12 cellular contexts compared by ENCODE assay signal in the genomic region with DNA sequence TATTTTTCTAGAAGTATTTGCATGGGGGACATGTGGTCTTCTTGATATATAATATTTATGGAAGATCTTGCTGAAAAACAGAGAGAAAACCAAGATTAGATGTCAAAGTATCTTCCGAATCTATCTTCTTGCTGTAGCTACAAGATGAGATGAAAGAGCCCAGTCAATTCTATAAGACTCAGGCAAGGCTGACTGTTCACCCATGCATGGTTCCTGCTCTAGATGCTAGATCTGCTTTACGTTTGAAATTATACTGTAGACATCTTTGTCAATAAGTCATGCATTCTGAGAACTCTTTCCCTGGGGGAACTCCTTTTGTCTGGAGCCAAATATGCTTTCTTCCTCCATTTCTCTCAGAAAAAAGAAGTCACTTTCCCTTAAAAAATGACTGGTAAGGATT.
DNase-seq lines count a peak whose midpoint lies in the region; ATAC-seq and TF ChIP-seq lines count a peak whose summit lies in the region.
"Had no signal": no experiment of that assay in that cellular context is flagged by ENCODE, and none has a peak within 500 bp of the region (broad histone marks: within the 10 kb centered on the region; RNA-seq: fewer than 3 reads in every experiment).

No MANE protein-coding gene starts in this region.

- H3K9me3 Mint-ChIP-seq in activated T-helper 1 cell treated with anti-CD3 and anti-CD28 coated beads, Interleukin-12 subunit alpha, Interleukin-12 subunit beta, Interleukin-2, Interleukin-4 antibody, amounts not matched to agents 30 ng/mL and 10 ng/mL and 1 ng/mL, durations not matched to agents 14 hours and 24 hours and 36 hours: peaks cover 3% of the 10 kb centered on the region

- no peaks in the 10 kb centered on the region for H3K4me1 Mint-ChIP-seq in activated T-helper 1 cell treated with anti-CD3 and anti-CD28 coated beads, Interleukin-12 subunit alpha, Interleukin-12 subunit beta, Interleukin-2, Interleukin-4 antibody, amounts not matched to agents 30 ng/mL and 10 ng/mL and 1 ng/mL, durations not matched to agents 14 hours and 24 hours and 36 hours (ENCODE audit: low read depth)

- no peaks in the 10 kb centered on the region for H4K20me1 ChIP-seq in GM23248 (ENCODE audit: insufficient read depth)

- H3K9me3 ChIP-seq in GM23248 (ENCODE audit: low read depth) (no peaks in the 10 kb centered on the region), adrenal gland (replicated peaks in 1 of 3) (no peaks in the 10 kb centered on the region)
- H3K9me3 ChIP-seq: lower lobe of right lung had no signal

- H3K4me3 Mint-ChIP-seq in activated T-helper 1 cell treated with anti-CD3 and anti-CD28 coated beads, Interleukin-12 subunit alpha, Interleukin-12 subunit beta, Interleukin-2, Interleukin-4 antibody, amounts not matched to agents 30 ng/mL and 10 ng/mL and 1 ng/mL, durations not matched to agents 14 hours and 24 hours and 36 hours: no peak overlapping the region
- H3K4me3 Mint-ChIP-seq: activated T-cell treated with anti-CD3 and anti-CD28 coated beads, Interleukin-2, amount 50 U/mL, for 72 hours; effector memory CD8-positive, alpha-beta T cell had no signal

- H3K36me3 ChIP-seq in GM23248 (ENCODE audit: low read depth): no peaks in the 10 kb centered on the region
- H3K36me3 ChIP-seq in adrenal gland (replicated peaks in 1 of 2): no peaks in the 10 kb centered on the region
- H3K36me3 ChIP-seq: lower lobe of right lung had no signal

- TF ChIP-seq CTCF in adrenal gland (IDR thresholded peaks at IDR 0.05): no peak

- H3K27ac ChIP-seq in GM23248 (no peak overlapping the region), adrenal gland (no peak overlapping the region)
- H3K27ac ChIP-seq: lower lobe of right lung had no signal

- no peak overlapping the region for H3K9ac ChIP-seq in GM23248

- 64 to 72% methylated on average over 2 of the region's 2 CpGs for WGBS in GM23248 (ENCODE audit: low coverage in 1 of 2, low lambda C conversion rate in 2 of 2, missing lambda C conversion rate in 2 of 2), 2 experiments
- 61 to 76% (median 63%) methylated on average over 2 of the region's 2 CpGs for WGBS in adrenal gland, 4 donors

- H3K4me3 ChIP-seq in GM23248 (no peak overlapping the region), adrenal gland (no peak overlapping the region)
- H3K4me3 ChIP-seq: lower lobe of right lung had no signal

- H3K27ac Mint-ChIP-seq in activated T-helper 1 cell treated with anti-CD3 and anti-CD28 coated beads, Interleukin-12 subunit alpha, Interleukin-12 subunit beta, Interleukin-2, Interleukin-4 antibody, amounts not matched to agents 30 ng/mL and 10 ng/mL and 1 ng/mL, durations not matched to agents 14 hours and 24 hours and 36 hours: no peak overlapping the region
- H3K27ac Mint-ChIP-seq: activated T-cell treated with anti-CD3 and anti-CD28 coated beads, Interleukin-2, amount 50 U/mL, for 72 hours; effector memory CD8-positive, alpha-beta T cell had no signal

- DNase-seq in activated T-helper 1 cell treated with anti-CD3 and anti-CD28 coated beads, Interleukin-12 subunit alpha, Interleukin-12 subunit beta, Interleukin-2, Interleukin-4 antibody, amounts not matched to agents 30 ng/mL and 10 ng/mL and 1 ng/mL, durations not matched to agents 14 hours and 24 hours and 36 hours (ENCODE audit: low spot score): no peak
- DNase-seq in GM23248 (no peak), adrenal gland (no peak), NCI-H146 treated with DMSO at 0.1 percent for 48 hours (lab: John Stamatoyannopoulos, UW; ENCODE audit: unreplicated experiment) (no peak)
- DNase-seq: activated CD4-positive, CD25-positive, alpha-beta regulatory T cell; activated T-cell treated with anti-CD3 and anti-CD28 coated beads, Interleukin-2, amount 50 U/mL, for 72 hours; Calu3; effector memory CD8-positive, alpha-beta T cell; lower lobe of right lung had no signal

- TF ChIP-seq POLR2A in adrenal gland (IDR thresholded peaks at IDR 0.05): no peak

- no peaks in the 10 kb centered on the region for H3F3A ChIP-seq in GM23248 (ENCODE audit: insufficient read depth)

- H3K79me2 ChIP-seq in GM23248 (ENCODE audit: insufficient read depth): no peaks in the 10 kb centered on the region

- intact Hi-C loops in activated T-helper 1 cell treated with anti-CD3 and anti-CD28 coated beads, Interleukin-12 subunit alpha, Interleukin-12 subunit beta, Interleukin-2, Interleukin-4 antibody, amounts not matched to agents 30 ng/mL and 10 ng/mL and 1 ng/mL, durations not matched to agents 14 hours and 24 hours and 36 hours (cut with micrococcal nuclease): no loop called here
- intact Hi-C loops in adrenal gland (cut with DNase I): no loop called here

- H3K27me3 ChIP-seq in GM23248 (replicated peaks; ENCODE audit: insufficient read depth): no peaks in the 10 kb centered on the region
- H3K27me3 ChIP-seq in adrenal gland: no peaks in the 10 kb centered on the region

- in situ Hi-C loops in GM23248 (cut with MboI): no loop called here

- no peak overlapping the region for H3K4me2 ChIP-seq in GM23248 (ENCODE audit: unreplicated experiment)

- ATAC-seq in GM19324 (IDR thresholded peaks at IDR 0.05; ENCODE audit: low FRiP score, unreplicated experiment) (peak; percentile 74), HG02623 (IDR thresholded peaks at IDR 0.05; ENCODE audit: unreplicated experiment) (peak; percentile 81), HG03196 (IDR thresholded peaks at IDR 0.05; ENCODE audit: unreplicated experiment) (peak; percentile 74)
- ATAC-seq: activated T-cell treated with anti-CD3 and anti-CD28 coated beads, Interleukin-2, amount 50 U/mL, for 72 hours; effector memory CD8-positive, alpha-beta T cell; lower lobe of right lung had no signal

- H2AFZ ChIP-seq in GM23248: no peak overlapping the region

- no peaks in the 10 kb centered on the region for H3K9me2 ChIP-seq in GM23248 (ENCODE audit: insufficient read depth)

- no peaks in the 10 kb centered on the region for H3K27me3 Mint-ChIP-seq in activated T-helper 1 cell treated with anti-CD3 and anti-CD28 coated beads, Interleukin-12 subunit alpha, Interleukin-12 subunit beta, Interleukin-2, Interleukin-4 antibody, amounts not matched to agents 30 ng/mL and 10 ng/mL and 1 ng/mL, durations not matched to agents 14 hours and 24 hours and 36 hours (ENCODE audit: insufficient read depth)
- H3K27me3 Mint-ChIP-seq: effector memory CD8-positive, alpha-beta T cell had no signal

- H3K4me1 ChIP-seq in GM23248 (ENCODE audit: insufficient read depth): peaks cover 3% of the 10 kb centered on the region; the same call in 1 of the 2 replicates
- H3K4me1 ChIP-seq in adrenal gland (replicated peaks in 1 of 2): no peaks in the 10 kb centered on the region
- H3K4me1 ChIP-seq: lower lobe of right lung had no signal

- H3K36me3 Mint-ChIP-seq in activated T-helper 1 cell treated with anti-CD3 and anti-CD28 coated beads, Interleukin-12 subunit alpha, Interleukin-12 subunit beta, Interleukin-2, Interleukin-4 antibody, amounts not matched to agents 30 ng/mL and 10 ng/mL and 1 ng/mL, durations not matched to agents 14 hours and 24 hours and 36 hours (ENCODE audit: low read depth): no peaks in the 10 kb centered on the region
